7 cellular contexts compared by ENCODE assay signal in genomic region chr9:114484854-114485443, GRCh38. TPM values are rescaled to one million over a fixed set of nuclear protein-coding genes. Genes with fewer than 3 reads are reported as not detected.
DNase-seq lines count a peak whose midpoint lies in the region; ATAC-seq and TF ChIP-seq lines count a peak whose summit lies in the region.

No MANE protein-coding gene starts in this region.

- no peak for TF ChIP-seq CTCF in fibroblast of the aortic adventitia (IDR thresholded peaks at IDR 0.05; ENCODE audit: insufficient read depth, low read length)

- H3K27me3 Mint-ChIP-seq in activated CD4-positive, alpha-beta T cell treated with anti-CD3 and anti-CD28 coated beads, Interleukin-2, amount 10 ng/mL, durations not matched to agents 24 days and 14 days, result no peaks in the 10 kb centered on the region

- H3K4me1 Mint-ChIP-seq in activated CD4-positive, alpha-beta T cell treated with anti-CD3 and anti-CD28 coated beads, Interleukin-2, amount 10 ng/mL, durations not matched to agents 24 days and 14 days, result peaks cover 37% of the 10 kb centered on the region

- peak overlapping the region; percentile 87 for H3K27ac Mint-ChIP-seq in activated CD4-positive, alpha-beta T cell treated with anti-CD3 and anti-CD28 coated beads, Interleukin-2, amount 10 ng/mL, durations not matched to agents 24 days and 14 days

- H3K4me3 ChIP-seq in fibroblast of the aortic adventitia (ENCODE audit: low read depth, low read length), result no peak overlapping the region

- H3K36me3 Mint-ChIP-seq in activated CD4-positive, alpha-beta T cell treated with anti-CD3 and anti-CD28 coated beads, Interleukin-2, amount 10 ng/mL, durations not matched to agents 24 days and 14 days (ENCODE audit: low read depth), result no peaks in the 10 kb centered on the region

- no peaks in the 10 kb centered on the region for H3K9me3 Mint-ChIP-seq in activated CD4-positive, alpha-beta T cell treated with anti-CD3 and anti-CD28 coated beads, Interleukin-2, amount 10 ng/mL, durations not matched to agents 24 days and 14 days

- intact Hi-C loops in activated CD4-positive, alpha-beta T cell treated with anti-CD3 and anti-CD28 coated beads, Interleukin-2, amount 10 ng/mL, durations not matched to agents 24 days and 14 days (cut with micrococcal nuclease), result loop anchor here (1.0 to 5.0 kb wide), 4 partner anchors 78 to 722 kb away; no protein-coding TSS in a partner anchor

- ATAC-seq in GM19372 (IDR thresholded peaks at IDR 0.05; ENCODE audit: low read depth, unreplicated experiment), result peak; percentile 67
- peak; percentile 43 for ATAC-seq in HG03571 (IDR thresholded peaks at IDR 0.05; ENCODE audit: unreplicated experiment)
- ATAC-seq in HG03039 (IDR thresholded peaks at IDR 0.05; ENCODE audit: unreplicated experiment), result no peak

- peak overlapping the region; percentile 10 for H3K4me3 Mint-ChIP-seq in activated CD4-positive, alpha-beta T cell treated with anti-CD3 and anti-CD28 coated beads, Interleukin-2, amount 10 ng/mL, durations not matched to agents 24 days and 14 days

- peak; percentile 84 for DNase-seq in activated CD4-positive, alpha-beta T cell treated with anti-CD3 and anti-CD28 coated beads, Interleukin-2, amount 10 ng/mL, durations not matched to agents 24 days and 14 days
- DNase-seq in fibroblast of the aortic adventitia (ENCODE audit: low read depth), result peak; percentile 64
- no peak for DNase-seq in NK-92 treated with Interleukin-12 subunit alpha and Interleukin-12 subunit beta, amount 100 ng/mL, for 24 hours (lab: John Stamatoyannopoulos, UW)
- DNase-seq in NCI-H748 treated with DMSO at 0.1 percent for 48 hours (lab: John Stamatoyannopoulos, UW), result no peak

RNA-seq across cellular contexts. Expression of gene WHRN, which starts 20.3 kb away (rescaled TPM):
- 2.0 and 2.1 TPM in 2 replicates for total RNA-seq in activated CD4-positive, alpha-beta T cell treated with anti-CD3 and anti-CD28 coated beads, Interleukin-2, amount 10 ng/mL, durations not matched to agents 24 days and 14 days
- total RNA-seq in fibroblast of the aortic adventitia (ENCODE audit: low replicate concordance), result 2.1 and 3.5 TPM in 2 replicates

Comparison
In these comparisons a context has a peak if more than half of its experiments do, and no peak if none do; other contexts are left out.
1. DNase-seq: peak in activated CD4-positive, alpha-beta T cell treated with anti-CD3 and anti-CD28 coated beads, Interleukin-2, amount 10 ng/mL, durations not matched to agents 24 days and 14 days (single experiment) and fibroblast of the aortic adventitia (single experiment); none in NK-92 treated with Interleukin-12 subunit alpha and Interleukin-12 subunit beta, amount 100 ng/mL, for 24 hours (single experiment) and NCI-H748 treated with DMSO at 0.1 percent for 48 hours (single experiment).